Comparison of ENCODE assay signal across 4 cellular contexts in genomic region chr7:72531048-72531447, GRCh38.
DNase-seq lines count a peak whose midpoint lies in the region; ATAC-seq, FAIRE-seq and TF ChIP-seq lines count a peak whose summit lies in the region.
"Not testable (repeated sequence)": the region's sequence is repeated elsewhere in the genome, so short reads cannot be mapped to it uniquely, and the experiment has no call there.

No MANE protein-coding gene starts in this region.

- not testable (repeated sequence) for H3K79me2 ChIP-seq in endothelial cell of umbilical vein (ENCODE audit: control insufficient read depth, insufficient read depth, low read length)

- CTCF ChIA-PET in endothelial cell of umbilical vein (lab: Charles Lee): not testable (repeated sequence)

- not testable (repeated sequence) for H4K20me1 ChIP-seq in endothelial cell of umbilical vein (replicated peaks; ENCODE audit: control insufficient read depth, extremely low read depth, insufficient read depth, low read length)

- H3K4me3 ChIP-seq in endothelial cell of umbilical vein (replicated peaks in 1 of 3; ENCODE audit: insufficient read depth in 1 of 3, low read depth in 1 of 3, low read length in 3 of 3); mucosa of descending colon: not testable (repeated sequence)

- TF ChIP-seq CTCF in endothelial cell of umbilical vein (IDR thresholded peaks at IDR 0.05; ENCODE audit: extremely low read depth in 1 of 2, insufficient read depth in 1 of 2, low read depth in 1 of 2, low read length in 2 of 2); mucosa of descending colon (IDR thresholded peaks at IDR 0.05): not testable (repeated sequence)

- not testable (repeated sequence) for H3K27ac ChIP-seq in endothelial cell of umbilical vein (ENCODE audit: insufficient read depth, low read depth, low read length)

- H3K27me3 ChIP-seq in endothelial cell of umbilical vein (ENCODE audit: control insufficient read depth in 2 of 2, insufficient read depth in 2 of 2, low read length in 2 of 2): not testable (repeated sequence)

- H3K9ac ChIP-seq in endothelial cell of umbilical vein (replicated peaks; ENCODE audit: extremely low read depth, insufficient read depth, low read length): not testable (repeated sequence)

- H3K36me3 ChIP-seq in endothelial cell of umbilical vein (ENCODE audit: control insufficient read depth in 2 of 2, extremely low read depth in 1 of 2, insufficient read depth in 2 of 2, low read length in 2 of 2); mucosa of descending colon (ENCODE audit: low read depth): not testable (repeated sequence)

- H3K4me1 ChIP-seq in endothelial cell of umbilical vein (ENCODE audit: control insufficient read depth, extremely low read depth, insufficient read depth, low read length); mucosa of descending colon (ENCODE audit: low read depth): not testable (repeated sequence)

- dilution Hi-C loops in endothelial cell of umbilical vein (cut with MboI; ENCODE audit: extremely low pct_ligation_motif_present, low sequenced_read_pairs): not testable (repeated sequence)

- POLR2A ChIA-PET in endothelial cell of umbilical vein (lab: Charles Lee): not testable (repeated sequence)

- not testable (repeated sequence) for BruUV-seq in endothelial cell of umbilical vein (replicated peaks; lab: Mats Ljungman, UMichigan)

- FAIRE-seq in endothelial cell of umbilical vein (lab: Jason Lieb, UNC): peak; percentile 21

- not testable (repeated sequence) for H3K4me2 ChIP-seq in endothelial cell of umbilical vein (ENCODE audit: insufficient read depth, low read length)

- H3K9me3 ChIP-seq in endothelial cell of umbilical vein (replicated peaks; ENCODE audit: control insufficient read depth, insufficient read depth, low read length); mucosa of descending colon: not testable (repeated sequence)

- ATAC-seq in esophagus mucosa (peak; percentile 76), left colon (peak; percentile 39), mucosa of descending colon (peak; percentile 62)

- TF ChIP-seq POLR2A in endothelial cell of umbilical vein (IDR thresholded peaks at IDR 0.05; ENCODE audit: low read depth, low read length): not testable (repeated sequence)

- intact Hi-C loops in endothelial cell of umbilical vein (cut with micrococcal nuclease); left colon (cut with DNase I, micrococcal nuclease); mucosa of descending colon (cut with DNase I, micrococcal nuclease): not testable (repeated sequence)

- H3K9me1 ChIP-seq in endothelial cell of umbilical vein (replicated peaks; ENCODE audit: control insufficient read depth, extremely low read depth, insufficient read depth, low read length): not testable (repeated sequence)

- not testable (repeated sequence) for DNase-seq in endothelial cell of umbilical vein (ENCODE audit: low read depth, low spot score); left colon; mucosa of descending colon

- not testable (repeated sequence) for H2AFZ ChIP-seq in endothelial cell of umbilical vein (ENCODE audit: low read depth, low read length)
